In genomic region chr3:184361932-184362667, GRCh38 we compare ENCODE assay signal across 8 cellular contexts. TPM values are rescaled to one million over a fixed set of nuclear protein-coding genes. Genes with fewer than 3 reads are reported as not detected.
DNase-seq lines count a peak whose midpoint lies in the region; ATAC-seq and TF ChIP-seq lines count a peak whose summit lies in the region.

No MANE protein-coding gene starts in this region.

- peaks cover 19% of the 10 kb centered on the region for H3K4me1 Mint-ChIP-seq in activated T-cell treated with anti-CD3 and anti-CD28 coated beads, Interleukin-2, amount 50 U/mL, for 4 hours (ENCODE audit: low read depth)

- peak overlapping the region; percentile 87 for H3K27ac ChIP-seq in neural cell (ENCODE audit: low read length)
- peak overlapping the region; percentile 95 to 100 for H3K27ac ChIP-seq in thoracic aorta

- peaks cover 16% of the 10 kb centered on the region for H3K79me2 ChIP-seq in neural cell (replicated peaks; ENCODE audit: insufficient read depth, low read length)

- ATAC-seq in HG03045 (IDR thresholded peaks at IDR 0.05; ENCODE audit: unreplicated experiment), result peak; percentile 5
- ATAC-seq in activated T-cell treated with anti-CD3 and anti-CD28 coated beads, Interleukin-2, amount 50 U/mL, for 4 hours, result peak; percentile 16 to 24
- ATAC-seq in thoracic aorta (ENCODE audit: insufficient number of reproducible peaks, low FRiP score, low read depth), result peak; percentile 3

- peaks cover 18% of the 10 kb centered on the region for H3K36me3 Mint-ChIP-seq in activated T-cell treated with anti-CD3 and anti-CD28 coated beads, Interleukin-2, amount 50 U/mL, for 4 hours (ENCODE audit: insufficient read depth)

- TF ChIP-seq RAD21 in neural cell (conservative IDR thresholded peaks at IDR 0.05), result no peak

- H3K36me3 ChIP-seq in neural cell (ENCODE audit: insufficient read depth, low read length) (no peaks in the 10 kb centered on the region), thoracic aorta (peaks cover 9% of the 10 kb centered on the region)

- TF ChIP-seq EP300 in neural cell (conservative IDR thresholded peaks at IDR 0.05; ENCODE audit: poor library complexity, severe bottlenecking), result no peak

- H3K9me3 Mint-ChIP-seq in activated T-cell treated with anti-CD3 and anti-CD28 coated beads, Interleukin-2, amount 50 U/mL, for 4 hours, result no peaks in the 10 kb centered on the region

- no peaks in the 10 kb centered on the region for H3K9me2 ChIP-seq in neural cell (ENCODE audit: insufficient read depth, low read length)

- H3K4me3 ChIP-seq in fibroblast of mammary gland (ENCODE audit: control insufficient read depth, low read depth, low read length) (peak overlapping the region; percentile 85), neural cell (ENCODE audit: low read length) (peak overlapping the region; percentile 70), thoracic aorta (peak overlapping the region; percentile 98)

- peak overlapping the region; percentile 90 for H3K9ac ChIP-seq in neural cell (ENCODE audit: low read length)

- H3K27me3 ChIP-seq in neural cell (ENCODE audit: insufficient read depth, low read depth, low read length) (no peaks in the 10 kb centered on the region), thoracic aorta (replicated peaks; ENCODE audit: insufficient read depth) (no peaks in the 10 kb centered on the region)

- H3F3A ChIP-seq in neural cell (ENCODE audit: insufficient read depth, low read length, poor library complexity, severe bottlenecking), result no peaks in the 10 kb centered on the region

- peak overlapping the region; percentile 60 for H2AFZ ChIP-seq in neural cell (ENCODE audit: low read depth, low read length)

- no peaks in the 10 kb centered on the region for H4K20me1 ChIP-seq in neural cell (ENCODE audit: insufficient read depth)

- H3K9me3 ChIP-seq in neural cell (ENCODE audit: low read length) (no peaks in the 10 kb centered on the region), thoracic aorta (no peaks in the 10 kb centered on the region)

- H3K27me3 Mint-ChIP-seq in activated T-cell treated with anti-CD3 and anti-CD28 coated beads, Interleukin-2, amount 50 U/mL, for 4 hours (ENCODE audit: low read depth), result no peaks in the 10 kb centered on the region

- TF ChIP-seq CTCF in fibroblast of mammary gland (conservative IDR thresholded peaks at IDR 0.05; ENCODE audit: control insufficient read depth, insufficient read depth, low read depth, low read length), result no peak
- no peak for TF ChIP-seq CTCF in neural cell (IDR thresholded peaks at IDR 0.05; ENCODE audit: poor library complexity, severe bottlenecking)
- no peak for TF ChIP-seq CTCF in thoracic aorta (IDR thresholded peaks at IDR 0.05)

- DNase-seq in DMS153 (lab: John Stamatoyannopoulos, UW), result peak; percentile 49
- DNase-seq in DMS153 treated with DMSO at 0.1 percent for 48 hours (lab: John Stamatoyannopoulos, UW; ENCODE audit: unreplicated experiment), result no peak
- DNase-seq in NCI-H748 treated with DMSO at 0.1 percent for 48 hours (lab: John Stamatoyannopoulos, UW), result peak; percentile 64
- no peak for DNase-seq in activated T-cell treated with anti-CD3 and anti-CD28 coated beads, Interleukin-2, amount 50 U/mL, for 4 hours
- DNase-seq in fibroblast of mammary gland (ENCODE audit: low read depth), result peak; percentile 53
- DNase-seq in thoracic aorta (ENCODE audit: low spot score), result no peak

- H3K4me2 ChIP-seq in neural cell (ENCODE audit: low read length), result peak overlapping the region; percentile 84

- peaks cover 11 to 27% of the 10 kb centered on the region in 2 donors for H3K4me1 ChIP-seq in thoracic aorta (ENCODE audit: control insufficient read depth in 1 of 2, low read depth in 2 of 2)

- peak overlapping the region; percentile 99 for H3K4me3 Mint-ChIP-seq in activated T-cell treated with anti-CD3 and anti-CD28 coated beads, Interleukin-2, amount 50 U/mL, for 4 hours

TF ChIP-seq in neural cell, 6 proteins besides CTCF, POLR2A, EP300 and RAD21:
- TF ChIP-seq TAF1 (IDR thresholded peaks at IDR 0.05; ENCODE audit: low read depth) (no peak), POLR2AphosphoS5 (IDR thresholded peaks at IDR 0.05) (no peak), SMC3 (conservative IDR thresholded peaks at IDR 0.05; ENCODE audit: poor library complexity) (no peak), MXI1 (conservative IDR thresholded peaks at IDR 0.05; ENCODE audit: poor library complexity, severe bottlenecking) (no peak), EZH2 (IDR thresholded peaks at IDR 0.05; ENCODE audit: borderline replicate concordance, insufficient read depth, low read length, poor library complexity, severe bottlenecking) (no peak), REST (IDR thresholded peaks at IDR 0.05; ENCODE audit: borderline replicate concordance) (no peak)
TF ChIP-seq in neural cell: peak in this region for 0.

RNA-seq across cellular contexts. Expression of gene POLR2H, which starts 0.6 kb away (rescaled TPM):
- total RNA-seq in activated T-cell treated with anti-CD3 and anti-CD28 coated beads, Interleukin-2, amount 50 U/mL, for 4 hours, result 100 to 1,000 TPM; 146 to 170 (median 165) TPM
- 155 and 185 TPM in 2 replicates for polyA plus RNA-seq in neural cell
- 51.9 and 66.4 TPM in 2 replicates for polyA minus RNA-seq in neural cell
- total RNA-seq in thoracic aorta, result 10 to 100 TPM; 49.5 to 53.7 TPM

RNA-seq across cellular contexts. Expression of gene CLCN2, which starts 0.7 kb away (rescaled TPM):
- total RNA-seq in activated T-cell treated with anti-CD3 and anti-CD28 coated beads, Interleukin-2, amount 50 U/mL, for 4 hours, result 1 to 10 TPM; 4.5 to 5.2 (median 5.0) TPM
- 13.4 and 14.0 TPM in 2 replicates for polyA plus RNA-seq in neural cell
- polyA minus RNA-seq in neural cell, result 16.1 and 17.4 TPM in 2 replicates
- 1 to 10 TPM; 4.3 to 8.0 TPM for total RNA-seq in thoracic aorta

RNA-seq across cellular contexts. Expression of gene THPO, which starts 15.9 kb away (rescaled TPM):
- total RNA-seq in activated T-cell treated with anti-CD3 and anti-CD28 coated beads, Interleukin-2, amount 50 U/mL, for 4 hours, result not detected
- polyA plus RNA-seq in neural cell, result 0.18 and 0.59 TPM in 2 replicates
- not detected in 2 replicates for polyA minus RNA-seq in neural cell
- 1 to 10 TPM in 1 of 2 donors, not detected in 1; 1.1 TPM for total RNA-seq in thoracic aorta

RNA-seq across cellular contexts. Expression of gene CHRD, which starts 17.8 kb away (rescaled TPM):
- under 1 TPM in 2 of 3 donors, not detected in 1; 0.11 to 0.33 TPM for total RNA-seq in activated T-cell treated with anti-CD3 and anti-CD28 coated beads, Interleukin-2, amount 50 U/mL, for 4 hours
- polyA plus RNA-seq in neural cell, result 2.9 and 4.8 TPM in 2 replicates
- 0.93 and 1.9 TPM in 2 replicates for polyA minus RNA-seq in neural cell
- 10 to 100 TPM; 19.5 to 21.7 TPM for total RNA-seq in thoracic aorta

RNA-seq across cellular contexts. Expression of gene FAM131A, which starts 24.7 kb away (rescaled TPM):
- 1 to 10 TPM; 3.5 to 4.4 (median 3.7) TPM for total RNA-seq in activated T-cell treated with anti-CD3 and anti-CD28 coated beads, Interleukin-2, amount 50 U/mL, for 4 hours
- 141 and 154 TPM in 2 replicates for polyA plus RNA-seq in neural cell
- polyA minus RNA-seq in neural cell, result 103 and 117 TPM in 2 replicates
- total RNA-seq in thoracic aorta, result 10 to 100 TPM; 55.4 to 91.8 TPM

Comparison
In these comparisons a context has a peak if more than half of its experiments do, and no peak if none do; other contexts are left out.
1. DNase-seq: peak in DMS153 (single experiment), NCI-H748 treated with DMSO at 0.1 percent for 48 hours (single experiment) and fibroblast of mammary gland (single experiment); none in DMS153 treated with DMSO at 0.1 percent for 48 hours (single experiment), activated T-cell treated with anti-CD3 and anti-CD28 coated beads, Interleukin-2, amount 50 U/mL, for 4 hours (single experiment) and thoracic aorta (single experiment).
2. Peak in every context shown above with its lines, with median percentiles within 50 percentile points of each other: ATAC-seq and H3K4me3 ChIP-seq.